In the genomic region with DNA sequence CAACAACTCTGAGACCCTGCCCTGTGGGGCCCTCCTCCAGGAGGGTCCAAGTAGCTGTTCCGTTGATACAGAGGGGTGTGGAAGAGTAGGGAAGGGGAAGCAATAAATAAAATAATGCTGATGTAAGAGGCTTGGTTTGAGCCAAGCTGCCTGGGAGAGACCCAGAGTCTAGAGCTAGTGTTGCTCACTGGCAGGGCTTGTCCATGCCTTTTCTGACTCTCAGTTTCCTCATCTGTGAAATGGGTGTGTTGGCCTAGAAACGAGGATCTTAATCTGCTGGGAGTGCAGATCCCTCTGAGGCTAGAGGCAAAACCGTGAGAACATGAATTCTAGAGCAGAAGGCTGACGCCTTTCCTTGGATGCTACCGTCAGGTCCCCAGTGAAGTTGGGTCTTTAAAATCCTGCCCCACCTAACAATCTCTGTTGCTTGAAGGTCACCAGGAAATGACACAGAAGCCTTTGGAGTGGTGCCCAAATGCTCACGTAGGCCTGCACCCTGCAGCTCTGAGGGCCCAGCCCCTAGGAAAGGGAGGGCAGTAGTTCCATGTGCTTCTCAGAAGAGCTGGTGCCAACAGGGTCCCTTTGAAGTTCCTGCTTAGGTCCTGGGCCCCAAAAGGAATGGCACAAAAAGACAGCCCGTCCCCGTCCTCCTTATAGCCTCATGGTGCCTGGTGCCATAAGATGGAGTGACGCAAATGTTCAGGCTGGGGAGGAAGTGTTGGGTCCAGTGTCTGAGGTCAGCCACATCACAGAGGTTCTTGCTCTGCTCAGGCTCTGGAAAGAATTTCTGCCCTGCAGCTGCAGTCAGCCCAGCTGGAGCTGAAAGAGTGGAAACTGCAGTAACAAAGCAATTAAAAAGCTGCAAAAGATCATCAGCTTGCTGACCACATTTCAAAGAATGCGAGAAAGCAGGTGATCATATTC, we compare ENCODE assay signal across 12 cellular contexts.
DNase-seq lines count a peak whose midpoint lies in the region; ATAC-seq, FAIRE-seq and TF ChIP-seq lines count a peak whose summit lies in the region.
"Had no signal": no experiment of that assay in that cellular context is flagged by ENCODE, and none has a peak within 500 bp of the region (broad histone marks: within the 10 kb centered on the region; RNA-seq: fewer than 3 reads in every experiment).

No MANE protein-coding gene starts in this region.

- no peak overlapping the region for H4K5ac ChIP-seq in H9 (ENCODE audit: insufficient read length, low read depth, low read length)

- H3K27ac ChIP-seq in small intestine (ENCODE audit: low read depth in 1 of 2, low read length in 1 of 2): peak overlapping the region in 1 of 2 donors; percentile 14
- no peak overlapping the region for H3K27ac ChIP-seq in H9 (ENCODE audit: insufficient read length, low read depth, low read length)

- no peaks in the 10 kb centered on the region for H3K36me3 ChIP-seq in small intestine (ENCODE audit: control insufficient read depth in 2 of 2, insufficient read depth in 2 of 2, low read length in 2 of 2)

- no peak overlapping the region for H2AK5ac ChIP-seq in H9 (ENCODE audit: insufficient read length, low read length)

- no peaks in the 10 kb centered on the region for H4K20me1 ChIP-seq in H9 (ENCODE audit: control insufficient read depth, insufficient read depth, insufficient read length)

- DNase-seq in HTR-8/SVneo (ENCODE audit: insufficient read length, low spot score) (peak; percentile 47), SKM-1 treated with dmso at 0.1 percent for 144 hours (lab: John Stamatoyannopoulos, UW; ENCODE audit: unreplicated experiment) (peak; percentile 58), glomerular visceral epithelial cell (ENCODE audit: extremely low spot score) (peak; percentile 85), small intestine (peak; percentile 60), cerebellar nuclear complex (lab: John Stamatoyannopoulos, UW) (no peak), H9 (no peak)
- no peak for DNase-seq in stimulated activated CD4-positive, alpha-beta T cell treated with anti-CD3 and anti-CD28 coated beads, Interleukin-4, amount 100 ng/mL, for 4 hours
- DNase-seq: activated CD4-positive, alpha-beta memory T cell treated with anti-CD3 and anti-CD28 coated beads, Interleukin-2, amount 10 ng/mL, durations not matched to agents 7 days and 5 days; NCI-H2227 treated with DMSO at 0.1 percent for 48 hours had no signal

- TF ChIP-seq CTCF in H9 (conservative IDR thresholded peaks at IDR 0.05): no peak

- no peak overlapping the region for H2AFZ ChIP-seq in H9 (ENCODE audit: low read length)

- H2BK20ac ChIP-seq in H9 (ENCODE audit: low read depth, low read length, poor library complexity, severe bottlenecking): no peak overlapping the region

- H3K23ac ChIP-seq in H9 (ENCODE audit: insufficient read length, low read depth, low read length): no peak overlapping the region

- H3K36me3 Mint-ChIP-seq in H9 (ENCODE audit: insufficient read depth in 1 of 3, low read depth in 3 of 3): no peaks in the 10 kb centered on the region; a peak in 1 of 7 replicates

- no peak overlapping the region for H3K4me3 Mint-ChIP-seq in H9
- H3K4me3 Mint-ChIP-seq: activated CD4-positive, alpha-beta memory T cell treated with anti-CD3 and anti-CD28 coated beads, Interleukin-2, amount 10 ng/mL, durations not matched to agents 7 days and 5 days had no signal

- no peak overlapping the region for H4K8ac ChIP-seq in H9 (replicated peaks; ENCODE audit: insufficient read length, low read depth, low read length)

- H3K56ac ChIP-seq in H9 (ENCODE audit: insufficient read length, low read depth, low read length): no peak overlapping the region

- peaks cover 10% of the 10 kb centered on the region for H3K27me3 Mint-ChIP-seq in H9 (ENCODE audit: low read depth)

- peaks cover 9% of the 10 kb centered on the region for H3K23me2 ChIP-seq in H9 (ENCODE audit: insufficient read length, low read depth, low read length, poor library complexity, severe bottlenecking)

- H3K18ac ChIP-seq in H9 (ENCODE audit: insufficient read length, low read depth, low read length): no peak overlapping the region

- no peak overlapping the region for H2BK15ac ChIP-seq in H9 (ENCODE audit: low read depth, low read length)

- no peaks in the 10 kb centered on the region for H3K4me1 ChIP-seq in small intestine (ENCODE audit: control insufficient read depth in 2 of 2, insufficient read depth in 1 of 2, low read depth in 1 of 2, low read length in 1 of 2)
- no peaks in the 10 kb centered on the region for H3K4me1 ChIP-seq in H9 (ENCODE audit: insufficient read depth, low read length)

- ATAC-seq in GM21528 (IDR thresholded peaks at IDR 0.05; ENCODE audit: low FRiP score, unreplicated experiment): no peak

- H3K14ac ChIP-seq in H9 (ENCODE audit: insufficient read depth, low read length): no peak overlapping the region

- no peak overlapping the region for H2BK12ac ChIP-seq in H9 (ENCODE audit: insufficient read length, low read depth, low read length)

- no peaks in the 10 kb centered on the region for H3K79me2 ChIP-seq in H9 (ENCODE audit: insufficient read depth, low read length)

- H3K4me3 ChIP-seq in small intestine (ENCODE audit: low read depth in 1 of 2, low read length in 2 of 2): no peak overlapping the region

- peaks cover 0 to 2% of the 10 kb centered on the region in 2 experiments; a peak in 1 of 5 replicates for H3K9me3 Mint-ChIP-seq in H9
- H3K9me3 Mint-ChIP-seq: activated CD4-positive, alpha-beta memory T cell treated with anti-CD3 and anti-CD28 coated beads, Interleukin-2, amount 10 ng/mL, durations not matched to agents 7 days and 5 days had no signal

- no peak overlapping the region for H2BK5ac ChIP-seq in H9 (ENCODE audit: insufficient read length, low read length)

- H3K4me1 Mint-ChIP-seq in H9: peaks cover 13 to 16% of the 10 kb centered on the region in 2 experiments

- no peak overlapping the region for H3K9ac ChIP-seq in H9 (ENCODE audit: extremely low read depth, insufficient read length, low read length)

- H4K91ac ChIP-seq in H9 (ENCODE audit: insufficient read length, low read depth, low read length): no peak overlapping the region

- H2BK120ac ChIP-seq in H9 (ENCODE audit: low read depth, low read length, poor library complexity, severe bottlenecking): no peak overlapping the region

- H3K27ac Mint-ChIP-seq in H9: no peak overlapping the region; a peak in 1 of 7 replicates
- H3K27ac Mint-ChIP-seq: activated CD4-positive, alpha-beta memory T cell treated with anti-CD3 and anti-CD28 coated beads, Interleukin-2, amount 10 ng/mL, durations not matched to agents 7 days and 5 days had no signal

- H3K79me1 ChIP-seq in H9 (ENCODE audit: insufficient read depth, low read depth, low read length, poor library complexity, severe bottlenecking): no peaks in the 10 kb centered on the region

- FAIRE-seq in HTR-8/SVneo (lab: Jason Lieb, UNC) (no peak), small intestine (lab: Jason Lieb, UNC) (no peak)
- FAIRE-seq: endometrium, GM12891 had no signal

- 30 to 55% (median 33%) methylated on average over 10 of the region's 10 CpGs for WGBS in small intestine, 3 donors
- WGBS in H9 (ENCODE audit: extremely low coverage, insufficient read length, low lambda C conversion rate): no CpG with 5 or more reads among the region's 10 CpGs

- H3K4ac ChIP-seq in H9 (ENCODE audit: low read depth, low read length): no peak overlapping the region

- no peak overlapping the region for H3K4me2 ChIP-seq in H9 (ENCODE audit: insufficient read depth, insufficient read length, low read length)

- H3K9me3 ChIP-seq in small intestine (ENCODE audit: control insufficient read depth, low read depth) (no peaks in the 10 kb centered on the region), H9 (ENCODE audit: control insufficient read depth, low read depth, low read length) (no peaks in the 10 kb centered on the region)

- no peaks in the 10 kb centered on the region for H3K27me3 ChIP-seq in small intestine (ENCODE audit: control insufficient read depth in 2 of 2, insufficient read depth in 2 of 2, low read length in 2 of 2)
- no peaks in the 10 kb centered on the region; the same call in 1 of the 2 replicates for H3K27me3 ChIP-seq in H9 (ENCODE audit: insufficient read depth, low read length)

- H3T11ph ChIP-seq in H9 (ENCODE audit: low read length): no peak overlapping the region

Comparison
In these comparisons a context has a peak if more than half of its experiments do, and no peak if none do; other contexts are left out.
1. DNase-seq: peak in HTR-8/SVneo (single experiment), SKM-1 treated with dmso at 0.1 percent for 144 hours (single experiment), glomerular visceral epithelial cell (single experiment) and small intestine (single experiment); none in stimulated activated CD4-positive, alpha-beta T cell treated with anti-CD3 and anti-CD28 coated beads, Interleukin-4, amount 100 ng/mL, for 4 hours (0 of 2), cerebellar nuclear complex (0 of 2) and H9 (single experiment).